28 cellular contexts compared by ENCODE assay signal in the genomic region with DNA sequence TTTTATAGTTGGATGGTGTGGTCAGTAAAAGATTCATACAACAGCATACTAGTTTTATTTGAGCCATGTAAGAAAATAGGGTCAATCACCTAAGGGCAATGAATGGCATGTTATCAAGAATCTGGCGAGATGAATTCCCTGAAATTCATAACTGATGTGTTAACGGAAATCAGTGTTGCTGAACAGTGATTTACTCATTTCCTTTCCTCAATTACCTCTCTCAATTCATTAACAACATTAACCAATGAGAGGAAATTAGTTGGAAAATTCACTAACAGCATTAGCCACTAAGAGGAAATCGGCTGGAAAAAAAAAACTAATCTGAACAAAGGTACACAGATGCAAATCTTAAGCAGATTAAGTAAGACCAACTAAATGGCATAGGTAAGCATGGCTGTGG. TPM values are rescaled to one million over a fixed set of nuclear protein-coding genes. Genes with fewer than 3 reads are reported as not detected.
"Had no signal": no experiment of that assay in that cellular context is flagged by ENCODE, and none has a peak within 500 bp of the region (broad histone marks: within the 10 kb centered on the region; RNA-seq: fewer than 3 reads in every experiment).

No MANE protein-coding gene starts in this region.

- H3K4me1 ChIP-seq: SJCRH30 had no signal

- H3K9me3 ChIP-seq: MG63, SJCRH30, SK-N-SH had no signal

- H3K27ac ChIP-seq: brain microvascular endothelial cell, RWPE1, SJCRH30, VCaP had no signal

- H3K9me2 ChIP-seq: SK-N-SH had no signal

- H3K4me2 ChIP-seq: SK-N-SH had no signal

- H3K27me3 ChIP-seq: brain microvascular endothelial cell, MG63, SJCRH30 had no signal

- DNase-seq: activated CD4-positive, alpha-beta memory T cell treated with anti-CD3 and anti-CD28 coated beads, Interleukin-2, amount 10 ng/mL, durations not matched to agents 7 days and 5 days; activated CD4-positive, alpha-beta T cell treated with anti-CD3 and anti-CD28 coated beads for 36 hours; activated CD4-positive, alpha-beta T cell treated with anti-CD3 and anti-CD28 coated beads, Interleukin-2, amount 50 U/mL, for 1 hour; activated gamma-delta T cell; activated naive CD4-positive, alpha-beta T cell treated with anti-CD3 and anti-CD28 coated beads, Interleukin-2, amount 10 ng/mL, durations not matched to agents 7 days and 5 days; activated naive CD8-positive, alpha-beta T cell treated with anti-CD3 and anti-CD28 coated beads for 36 hours; activated T-cell treated with anti-CD3 and anti-CD28 coated beads for 4 hours; activated T-cell treated with anti-CD3 and anti-CD28 coated beads, Interleukin-2, amount 50 U/mL, for 48 hours; brain microvascular endothelial cell; MG63; NCI-H1105 treated with DMSO at 0.1 percent for 48 hours; NCI-H146; NCI-H187 treated with DMSO at 0.1 percent for 48 hours; NCI-H2081 treated with DMSO at 0.1 percent for 48 hours; NCI-H2171; NCI-H2227 treated with DMSO at 0.1 percent for 48 hours; NCI-H446 treated with DMSO at 0.1 percent for 48 hours; NCI-H524 treated with DMSO at 0.1 percent for 48 hours; NCI-H748 treated with DMSO at 0.1 percent for 48 hours; Right ventricle myocardium superior; SJCRH30; SK-N-SH; T-helper 1 cell had no signal

- H3K4me3 ChIP-seq: MG63, SJCRH30 had no signal

RNA-seq across cellular contexts. Expression of a gene that starts 52.4 kb away (rescaled TPM):
- total RNA-seq: activated CD4-positive, alpha-beta memory T cell treated with anti-CD3 and anti-CD28 coated beads, Interleukin-2, amount 10 ng/mL, durations not matched to agents 7 days and 5 days; activated CD8-positive, alpha-beta memory T cell treated with anti-CD3 and anti-CD28 coated beads for 36 hours; activated naive CD8-positive, alpha-beta T cell treated with anti-CD3 and anti-CD28 coated beads for 36 hours; OCI-LY7; T-helper 2 cell treated with Interferon-gamma antibody and Interleukin-4, amounts not matched to agents 100 ng/mL and 5 ng/mL, for 36 hours had no signal
